In genomic region chr14:64338616-64339316, GRCh38 we compare ENCODE assay signal across 8 cellular contexts. TPM values are rescaled to one million over a fixed set of nuclear protein-coding genes. Genes with fewer than 3 reads are reported as not detected.
A peak's percentile ranks its signal among the peaks of the same experiment; 100 is the strongest.
DNase-seq lines count a peak whose midpoint lies in the region; ATAC-seq and TF ChIP-seq lines count a peak whose summit lies in the region.

No MANE protein-coding gene starts in this region.

- peak overlapping the region in 9 of 10 donors; percentile 77 to 99 (median 84) for H3K4me3 ChIP-seq in heart right ventricle
- peak overlapping the region; percentile 80 to 93 (median 88) for H3K4me3 ChIP-seq in upper lobe of left lung

- no peaks in the 10 kb centered on the region for H3K36me3 ChIP-seq in heart right ventricle
- H3K36me3 ChIP-seq in upper lobe of left lung, result no peaks in the 10 kb centered on the region

- DNase-seq in GM13976 (ENCODE audit: low spot score) (peak; percentile 97), NCI-H1436 treated with DMSO at 0.1 percent for 48 hours (lab: John Stamatoyannopoulos, UW) (peak; percentile 98), T follicular helper cell (ENCODE audit: low read depth) (peak; percentile 68), amniotic epithelial cell (ENCODE audit: low read depth) (peak; percentile 99), heart right ventricle (peak; percentile 91 to 96), posterior cingulate gyrus (peak; percentile 76 to 99 (median 94)), upper lobe of left lung (peak; percentile 96 to 99)

- H3K27ac ChIP-seq in heart right ventricle (peak overlapping the region in 9 of 10 donors; percentile 74 to 89 (median 84)), upper lobe of left lung (peak overlapping the region; percentile 77 to 88 (median 88))

- ATAC-seq in HG02852 (IDR thresholded peaks at IDR 0.05; ENCODE audit: unreplicated experiment), result peak; percentile 88
- peak; percentile 95 to 98 (median 95) for ATAC-seq in heart right ventricle
- peak; percentile 95 to 96 for ATAC-seq in upper lobe of left lung (ENCODE audit: low FRiP score in 2 of 2)

- 2% methylated on average over 29 to 44 of the region's 49 CpGs for WGBS in heart right ventricle, 2 donors
- 0 to 1% methylated on average over 18 to 30 of the region's 49 CpGs for WGBS in upper lobe of left lung, 2 donors

- TF ChIP-seq POLR2A in upper lobe of left lung (IDR thresholded peaks at IDR 0.05), result peak in 2 of 4 donors; percentile 67 to 86

- H3K27me3 ChIP-seq in heart right ventricle, result no peaks in the 10 kb centered on the region
- no peaks in the 10 kb centered on the region for H3K27me3 ChIP-seq in upper lobe of left lung

- intact Hi-C loops in heart right ventricle (cut with DNase I), result no loop called here
- intact Hi-C loops in posterior cingulate gyrus (cut with DNase I), result no loop called here

- H3K4me1 ChIP-seq in heart right ventricle, result peaks cover 5 to 16% (median 9%) of the 10 kb centered on the region in 9 donors
- peaks cover 8 to 18% (median 11%) of the 10 kb centered on the region in 4 donors for H3K4me1 ChIP-seq in upper lobe of left lung

- peaks cover 0 to 20% (median 8%) of the 10 kb centered on the region in 11 donors for H3K9me3 ChIP-seq in heart right ventricle
- peaks cover 0 to 4% (median 0%) of the 10 kb centered on the region in 4 donors for H3K9me3 ChIP-seq in upper lobe of left lung

- peak in 1 of 4 donors; percentile 34 for TF ChIP-seq EP300 in upper lobe of left lung (IDR thresholded peaks at IDR 0.05)

- in situ Hi-C loops in GM13976 (cut with MboI; ENCODE audit: low sequenced_read_pairs, unreplicated experiment), result no loop called here

- TF ChIP-seq CTCF in GM13976 (IDR thresholded peaks at IDR 0.05; ENCODE audit: borderline replicate concordance, control extremely low read depth, extremely low read depth, insufficient read depth, missing control alignments) (no peak), heart right ventricle (IDR thresholded peaks at IDR 0.05) (no peak), upper lobe of left lung (IDR thresholded peaks at IDR 0.05) (no peak)

RNA-seq across cellular contexts. Expression of gene ESR2, which starts 44.6 kb away (rescaled TPM):
- 1 to 10 TPM in 4 of 10 donors, under 1 TPM in 6; 0.23 to 1.6 (median 0.88) TPM for total RNA-seq in heart right ventricle
- polyA plus RNA-seq in heart right ventricle, result under 1 TPM; 0.12 to 0.15 TPM
- 1 to 10 TPM in 1 of 6 donors, under 1 TPM in 4, not detected in 1; 0.20 to 3.6 (median 0.86) TPM for total RNA-seq in upper lobe of left lung

RNA-seq across cellular contexts. Expression of gene MTHFD1, which starts 49.4 kb away (rescaled TPM):
- total RNA-seq in heart right ventricle (10 to 100 TPM; 49.8 to 85.2 (median 66.9) TPM), upper lobe of left lung (10 to 100 TPM; 16.8 to 59.8 (median 29.6) TPM)
- polyA plus RNA-seq in heart right ventricle, result 10 to 100 TPM; 34.5 to 47.7 TPM

Comparison
In these comparisons a context has a peak if more than half of its experiments do, and no peak if none do; other contexts are left out.
1. Peak in every context shown above with its lines: DNase-seq, ATAC-seq, H3K4me3 ChIP-seq and H3K27ac ChIP-seq.